ENCODE assay signal across 7 cellular contexts in the genomic region with DNA sequence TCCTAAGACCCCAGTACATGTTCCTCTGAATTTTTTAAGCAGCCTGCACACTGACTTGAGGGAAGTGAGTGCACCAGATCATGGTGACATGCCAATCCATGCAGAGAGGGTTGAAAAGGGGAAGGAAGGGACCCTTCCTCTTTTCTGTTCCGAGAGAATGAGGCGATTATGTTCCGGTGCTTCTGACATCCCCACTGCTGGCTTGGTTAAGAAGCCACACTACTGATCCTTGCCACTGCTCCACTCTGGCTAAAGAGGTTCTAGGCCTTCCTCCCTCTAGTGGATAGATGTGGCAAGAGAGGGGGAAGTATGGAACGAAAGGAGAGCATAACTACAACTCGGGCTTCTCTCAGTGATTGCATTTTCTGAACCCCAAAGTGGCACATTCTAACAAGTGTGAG. TPM values are rescaled to one million over a fixed set of nuclear protein-coding genes. Genes with fewer than 3 reads are reported as not detected.
DNase-seq lines count a peak whose midpoint lies in the region; ATAC-seq and TF ChIP-seq lines count a peak whose summit lies in the region.

No MANE protein-coding gene starts in this region.

- DNase-seq in ELR (ENCODE audit: low read depth): peak; percentile 83
- peak; percentile 77 for DNase-seq in M059J (ENCODE audit: low read depth)
- DNase-seq in SK-N-SH: peak; percentile 62
- peak; percentile 58 for DNase-seq in colonic mucosa
- peak; percentile 67 for DNase-seq in lower lobe of right lung
- peak in 1 of 2 donors; percentile 61 for DNase-seq in tibial nerve (ENCODE audit: low spot score in 2 of 2)

- peaks cover 4% of the 10 kb centered on the region for H3F3A ChIP-seq in SK-N-SH (replicated peaks; ENCODE audit: insufficient read depth)

- H3K9ac ChIP-seq in SK-N-SH (no peak overlapping the region), colonic mucosa (ENCODE audit: low read depth in 2 of 2, low read length in 2 of 2) (peak overlapping the region in 1 of 2 donors; percentile 15)

- H3K79me2 ChIP-seq in SK-N-SH (ENCODE audit: insufficient read depth): no peaks in the 10 kb centered on the region

- H3K4me1 ChIP-seq in SK-N-SH (ENCODE audit: control insufficient read depth in 1 of 2, insufficient read depth in 2 of 2, low read depth in 1 of 2, low read length in 1 of 2) (peaks cover 0 to 14% of the 10 kb centered on the region in 2 experiments; a peak in 1 of 4 replicates), colonic mucosa (peaks cover 9% of the 10 kb centered on the region), lower lobe of right lung (peaks cover 32% of the 10 kb centered on the region), tibial nerve (peaks cover 0 to 24% (median 3%) of the 10 kb centered on the region in 4 donors)

- peaks cover 15% of the 10 kb centered on the region; the same call in 1 of the 2 replicates for H3K27me3 ChIP-seq in SK-N-SH (ENCODE audit: insufficient read depth)
- H3K27me3 ChIP-seq in colonic mucosa: no peaks in the 10 kb centered on the region
- H3K27me3 ChIP-seq in lower lobe of right lung (ENCODE audit: low read depth): no peaks in the 10 kb centered on the region
- H3K27me3 ChIP-seq in tibial nerve: no peaks in the 10 kb centered on the region

- CTCF ChIA-PET in SK-N-SH (lab: Yijun Ruan, JAX): interaction anchor here (1.2 kb wide), 2 partner anchors 8 to 300 kb away, joined by 4 to 7 read pairs; no protein-coding TSS in a partner anchor

- peaks cover 0 to 6% of the 10 kb centered on the region in 2 experiments for H3K36me3 ChIP-seq in SK-N-SH (replicated peaks in 1 of 2; ENCODE audit: control insufficient read depth in 1 of 2, insufficient read depth in 2 of 2, low read length in 1 of 2)
- H3K36me3 ChIP-seq in colonic mucosa: no peaks in the 10 kb centered on the region
- peaks cover 9% of the 10 kb centered on the region for H3K36me3 ChIP-seq in lower lobe of right lung
- peaks cover 0 to 14% (median 0%) of the 10 kb centered on the region in 3 donors for H3K36me3 ChIP-seq in tibial nerve

- no peak overlapping the region for H3K4me2 ChIP-seq in SK-N-SH

- H3K9me3 ChIP-seq in SK-N-SH: no peaks in the 10 kb centered on the region
- H3K9me3 ChIP-seq in colonic mucosa: no peaks in the 10 kb centered on the region
- no peaks in the 10 kb centered on the region for H3K9me3 ChIP-seq in lower lobe of right lung
- H3K9me3 ChIP-seq in tibial nerve: no peaks in the 10 kb centered on the region

- ATAC-seq in GM21619 (IDR thresholded peaks at IDR 0.05; ENCODE audit: unreplicated experiment): peak; percentile 53
- ATAC-seq in lower lobe of right lung: peak; percentile 68 to 79

- peak; percentile 49 for TF ChIP-seq RAD21 in SK-N-SH (IDR thresholded peaks at IDR 0.05; ENCODE audit: low read length)

- H3K9me2 ChIP-seq in SK-N-SH: no peaks in the 10 kb centered on the region

- H3K27ac ChIP-seq in SK-N-SH (ENCODE audit: low read depth in 2 of 2, low read length in 1 of 2): no peak overlapping the region
- H3K27ac ChIP-seq in colonic mucosa: no peak overlapping the region
- H3K27ac ChIP-seq in lower lobe of right lung: peak overlapping the region; percentile 85
- peak overlapping the region in 2 of 4 donors; percentile 97 to 98 for H3K27ac ChIP-seq in tibial nerve

- H2AFZ ChIP-seq in SK-N-SH (ENCODE audit: low read depth): peak overlapping the region; percentile 61; the same call in 1 of the 2 replicates

- peak; percentile 64 for TF ChIP-seq CTCF in SK-N-SH (IDR thresholded peaks at IDR 0.05)
- peak; percentile 59 for TF ChIP-seq CTCF in colonic mucosa (IDR thresholded peaks at IDR 0.05)
- TF ChIP-seq CTCF in lower lobe of right lung (IDR thresholded peaks at IDR 0.05): peak; percentile 60
- TF ChIP-seq CTCF in tibial nerve (IDR thresholded peaks at IDR 0.05): peak; percentile 46 to 66 (median 52)

- POLR2A ChIA-PET in SK-N-SH (lab: Yijun Ruan, JAX): no interaction called here

- intact Hi-C loops in colonic mucosa (cut with DNase I): no loop called here
- intact Hi-C loops in lower lobe of right lung (cut with DNase I): no loop called here

- no peak for TF ChIP-seq EP300 in SK-N-SH (IDR thresholded peaks at IDR 0.05; ENCODE audit: borderline replicate concordance in 1 of 2, low read depth in 1 of 2, low read length in 1 of 2)
- peak; percentile 17 to 67 for TF ChIP-seq EP300 in tibial nerve (IDR thresholded peaks at IDR 0.05)

- H4K20me1 ChIP-seq in SK-N-SH (ENCODE audit: insufficient read depth): no peaks in the 10 kb centered on the region

- TF ChIP-seq POLR2A in tibial nerve (IDR thresholded peaks at IDR 0.05): no peak

- no peak overlapping the region for H3K4me3 ChIP-seq in SK-N-SH (ENCODE audit: low read depth in 2 of 2, low read length in 1 of 2)
- H3K4me3 ChIP-seq in colonic mucosa: no peak overlapping the region
- H3K4me3 ChIP-seq in lower lobe of right lung: no peak overlapping the region
- no peak overlapping the region for H3K4me3 ChIP-seq in tibial nerve

- WGBS in SK-N-SH (ENCODE audit: low lambda C conversion rate): 50% methylated on average over 5 of the region's 5 CpGs
- WGBS in tibial nerve, 2 donors: 24 to 28% methylated on average over 5 of the region's 5 CpGs

TF ChIP-seq in SK-N-SH, 30 proteins besides CTCF, POLR2A, EP300 and RAD21:
- TF ChIP-seq SMC3 (IDR thresholded peaks at IDR 0.05; ENCODE audit: low read depth, low read length) (peak; percentile 34; the same call in 1 of the 2 replicates), MXI1 (IDR thresholded peaks at IDR 0.05; ENCODE audit: low read depth, low read length) (no peak), RCOR1 (IDR thresholded peaks at IDR 0.05; ENCODE audit: low read length) (no peak), ELF1 (IDR thresholded peaks at IDR 0.05) (no peak), TAF1 (IDR thresholded peaks at IDR 0.05; ENCODE audit: borderline replicate concordance, low read depth, low read length) (no peak), FOXM1 (IDR thresholded peaks at IDR 0.05; ENCODE audit: low read depth) (no peak)

RNA-seq across cellular contexts. Expression of gene CYB5R1, which starts 1.8 kb away (rescaled TPM):
- 34.8 and 46.5 TPM in 2 replicates for total RNA-seq in M059J (2014; rRNA removed; shearing (Covaris generic))
- 27.5 and 29.1 TPM in 2 replicates for polyA plus RNA-seq in SK-N-SH (2012; rRNA removed)
- polyA plus RNA-seq in SK-N-SH (2012; cell fraction: cytosol; rRNA removed): 25.2 and 29.3 TPM in 2 replicates
- polyA plus RNA-seq in SK-N-SH (2012; cell fraction: nucleus; rRNA removed): 40.3 and 47.4 TPM in 2 replicates
- 10 to 100 TPM; 22.2 to 23.4 TPM for total RNA-seq in colonic mucosa
- total RNA-seq in lower lobe of right lung: 67.9 TPM
- 10 to 100 TPM; 36.6 to 48.9 (median 42.2) TPM for total RNA-seq in tibial nerve

RNA-seq across cellular contexts. Expression of gene ADIPOR1, which starts 10.8 kb away (rescaled TPM):
- total RNA-seq in M059J (2014; rRNA removed; shearing (Covaris generic)): 149 and 150 TPM in 2 replicates
- polyA plus RNA-seq in SK-N-SH (2012; rRNA removed): 82.2 and 125 TPM in 2 replicates
- 88.3 and 113 TPM in 2 replicates for polyA plus RNA-seq in SK-N-SH (2012; cell fraction: cytosol; rRNA removed)
- 28.7 and 53.3 TPM in 2 replicates for polyA plus RNA-seq in SK-N-SH (2012; cell fraction: nucleus; rRNA removed)
- total RNA-seq in colonic mucosa: 10 to 100 TPM; 82.1 to 82.7 TPM
- 110 TPM for total RNA-seq in lower lobe of right lung
- total RNA-seq in tibial nerve: 10 to 100 TPM; 68.6 to 95.1 (median 80.1) TPM

RNA-seq across cellular contexts. Expression of gene TMEM183A, which starts 38.3 kb away (rescaled TPM):
- total RNA-seq in M059J (2014; rRNA removed; shearing (Covaris generic)): 84.6 and 99.6 TPM in 2 replicates
- polyA plus RNA-seq in SK-N-SH (2012; rRNA removed): 47.9 and 62.2 TPM in 2 replicates
- 43.9 and 55.4 TPM in 2 replicates for polyA plus RNA-seq in SK-N-SH (2012; cell fraction: cytosol; rRNA removed)
- 70.0 and 98.7 TPM in 2 replicates for polyA plus RNA-seq in SK-N-SH (2012; cell fraction: nucleus; rRNA removed)
- total RNA-seq in colonic mucosa (100 to 1,000 TPM; 117 to 134 TPM), lower lobe of right lung (52.0 TPM), tibial nerve (10 to 100 TPM; 64.3 to 80.6 (median 74.7) TPM)

RNA-seq across cellular contexts. Expression of gene KLHL12, which starts 41.9 kb away (rescaled TPM):
- total RNA-seq in M059J (2014; rRNA removed; shearing (Covaris generic)): 26.3 and 26.4 TPM in 2 replicates
- polyA plus RNA-seq in SK-N-SH (2012; rRNA removed): 22.6 and 33.0 TPM in 2 replicates
- 28.9 and 30.0 TPM in 2 replicates for polyA plus RNA-seq in SK-N-SH (2012; cell fraction: cytosol; rRNA removed)
- polyA plus RNA-seq in SK-N-SH (2012; cell fraction: nucleus; rRNA removed): 27.2 and 43.9 TPM in 2 replicates
- total RNA-seq in colonic mucosa: 10 to 100 TPM; 28.7 to 29.6 TPM
- 25.3 TPM for total RNA-seq in lower lobe of right lung
- 10 to 100 TPM; 15.3 to 23.4 (median 20.8) TPM for total RNA-seq in tibial nerve

RNA-seq across cellular contexts. Expression of gene PPFIA4, which starts 57.4 kb away (rescaled TPM):
- total RNA-seq in M059J (2014; rRNA removed; shearing (Covaris generic)): 2.5 and 12.1 TPM in 2 replicates
- polyA plus RNA-seq in SK-N-SH (2012; rRNA removed): 4.4 and 5.5 TPM in 2 replicates
- 1.3 and 2.0 TPM in 2 replicates for polyA plus RNA-seq in SK-N-SH (2012; cell fraction: cytosol; rRNA removed)
- polyA plus RNA-seq in SK-N-SH (2012; cell fraction: nucleus; rRNA removed): 39.4 and 55.6 TPM in 2 replicates
- total RNA-seq in colonic mucosa (1 to 10 TPM; 1.6 to 7.3 TPM), lower lobe of right lung (1.3 TPM), tibial nerve (10 to 100 TPM in 1 of 4 donors, under 1 TPM in 3; under 0.01 to 24.6 (median 0.30) TPM)
